In genomic region chr13:50284540-50284939, GRCh38 we compare ENCODE assay signal across 13 cellular contexts.
DNase-seq lines count a peak whose midpoint lies in the region; ATAC-seq, FAIRE-seq and TF ChIP-seq lines count a peak whose summit lies in the region.
"Had no signal": no experiment of that assay in that cellular context is flagged by ENCODE, and none has a peak within 500 bp of the region (broad histone marks: within the 10 kb centered on the region; RNA-seq: fewer than 3 reads in every experiment).

No MANE protein-coding gene starts in this region.

- WGBS in transverse colon (ENCODE audit: low coverage in 1 of 2), 2 donors, result 38 to 77% methylated on average over 2 of the region's 2 CpGs

- intact Hi-C loops in transverse colon (cut with DNase I; ENCODE audit: low total_unique reads), result no loop called here

- no peak for TF ChIP-seq POLR2A in transverse colon (IDR thresholded peaks at IDR 0.05)

- H3K36me3 ChIP-seq in transverse colon, result no peaks in the 10 kb centered on the region
- H3K36me3 ChIP-seq: stomach had no signal

- no peak overlapping the region for H3K4me3 ChIP-seq in transverse colon
- H3K4me3 ChIP-seq: A549, stomach had no signal

- no peaks in the 10 kb centered on the region for H3K4me1 ChIP-seq in transverse colon
- H3K4me1 ChIP-seq: A549 had no signal

- DNase-seq in AML-193 (lab: John Stamatoyannopoulos, UW) (peak; percentile 98 to 99), GM19239 (ENCODE audit: insufficient read length, low spot score) (no peak), NOMO-1 (lab: John Stamatoyannopoulos, UW; ENCODE audit: unreplicated experiment in 2 of 2) (peak; percentile 48 to 89), C1 segment of cervical spinal cord (lab: John Stamatoyannopoulos, UW) (no peak), transverse colon (no peak), RKO (ENCODE audit: low spot score) (no peak)
- DNase-seq in activated T-cell treated with anti-CD3 and anti-CD28 coated beads, Interleukin-2, amount 50 U/mL, for 48 hours, result no peak
- DNase-seq: activated CD8-positive, alpha-beta memory T cell treated with anti-CD3 and anti-CD28 coated beads for 24 hours; stomach; SW 1271 had no signal

- FAIRE-seq in GM19239 (lab: Jason Lieb, UNC), result peak; percentile 66
- FAIRE-seq: A549, frontal cortex had no signal

- no peaks in the 10 kb centered on the region for H3K27me3 ChIP-seq in transverse colon
- H3K27me3 ChIP-seq: stomach had no signal

- no peak overlapping the region for H3K27ac ChIP-seq in transverse colon
- H3K27ac ChIP-seq: A549, stomach had no signal

- TF ChIP-seq CTCF in transverse colon (IDR thresholded peaks at IDR 0.05), result no peak

- ATAC-seq in HG03025 (IDR thresholded peaks at IDR 0.05; ENCODE audit: low FRiP score, unreplicated experiment), result peak; percentile 67
- ATAC-seq: A549 had no signal

- no peak for TF ChIP-seq EP300 in transverse colon (IDR thresholded peaks at IDR 0.05; ENCODE audit: low read depth)

- no peaks in the 10 kb centered on the region for H3K9me3 ChIP-seq in transverse colon
- H3K9me3 ChIP-seq: A549 had no signal

- in situ Hi-C loops in transverse colon (cut with MboI; ENCODE audit: low pct_ligation_motif_present in 1 of 4, low pct_unique_long_range_greater_than_20kb in 1 of 4, low sequenced_read_pairs in 3 of 4), result no loop called here

Comparison
In these comparisons a context has a peak if more than half of its experiments do, and no peak if none do; other contexts are left out.
1. DNase-seq: peak in AML-193 (2 of 2) and NOMO-1 (2 of 2); none in GM19239 (single experiment), C1 segment of cervical spinal cord (0 of 14), transverse colon (single experiment), RKO (single experiment) and activated T-cell treated with anti-CD3 and anti-CD28 coated beads, Interleukin-2, amount 50 U/mL, for 48 hours (0 of 2).